ENCODE assay signal across 8 cellular contexts in the genomic region with DNA sequence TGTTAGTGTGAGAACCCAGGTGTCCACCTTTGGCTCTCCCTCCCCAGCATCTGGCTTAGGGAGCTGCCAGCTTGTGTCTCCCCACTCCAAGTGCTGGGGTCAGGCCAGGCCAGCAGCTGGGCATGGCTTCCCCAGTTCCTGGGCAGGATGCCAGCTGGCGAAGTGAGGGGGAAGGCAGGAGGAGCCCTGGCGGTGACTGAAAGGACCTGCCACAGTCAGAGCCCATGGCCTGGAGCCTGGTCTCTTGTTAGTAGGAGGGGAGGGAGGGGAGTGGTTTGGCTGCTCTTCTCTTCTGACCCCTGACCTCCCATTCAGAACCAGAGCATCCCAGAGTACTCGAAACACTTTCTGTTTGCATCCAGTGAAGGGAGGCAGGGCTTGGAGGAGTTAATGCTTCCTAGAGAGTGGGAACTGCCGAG. TPM values are rescaled to one million over a fixed set of nuclear protein-coding genes. Genes with fewer than 3 reads are reported as not detected.
DNase-seq lines count a peak whose midpoint lies in the region; ATAC-seq and TF ChIP-seq lines count a peak whose summit lies in the region.

No MANE protein-coding gene starts in this region.

- H3K36me3 Mint-ChIP-seq in neural crest cell (ENCODE audit: low read depth), result peaks cover 10% of the 10 kb centered on the region

- no peak overlapping the region for H3K4me3 Mint-ChIP-seq in neural crest cell

- no peak overlapping the region for H3K27ac Mint-ChIP-seq in neural crest cell (ENCODE audit: unreplicated experiment)

- H3K4me1 Mint-ChIP-seq in neural crest cell, result no peaks in the 10 kb centered on the region

- TF ChIP-seq CTCF in fibroblast of villous mesenchyme (IDR thresholded peaks at IDR 0.05; ENCODE audit: insufficient read depth, low read depth, low read length) (peak; percentile 54), neural crest cell (conservative IDR thresholded peaks at IDR 0.05) (peak; percentile 53)

- no peaks in the 10 kb centered on the region for H3K9me3 Mint-ChIP-seq in neural crest cell

- DNase-seq in A172 (ENCODE audit: low spot score) (peak; percentile 94), H4 (ENCODE audit: low spot score) (peak; percentile 90), NCI-H526 treated with DMSO at 0.1 percent for 48 hours (lab: John Stamatoyannopoulos, UW) (peak; percentile 13), fibroblast of villous mesenchyme (ENCODE audit: low read depth) (peak; percentile 96), neural crest cell (ENCODE audit: low read depth, low spot score) (peak; percentile 43)
- peak; percentile 10 for DNase-seq in activated gamma-delta T cell treated with anti-CD3 and anti-CD28 coated beads, Interleukin-2, amount 50 U/mL, for 16 hours (ENCODE audit: low read depth)

- no peaks in the 10 kb centered on the region for H3K27me3 Mint-ChIP-seq in neural crest cell (ENCODE audit: low read depth)

- peak overlapping the region; percentile 22 for H3K4me3 ChIP-seq in fibroblast of villous mesenchyme (ENCODE audit: low read depth, low read length)

- ATAC-seq in GM18868 (IDR thresholded peaks at IDR 0.05; ENCODE audit: unreplicated experiment), result no peak
- ATAC-seq in GM21717 (IDR thresholded peaks at IDR 0.05; ENCODE audit: unreplicated experiment), result no peak

RNA-seq across cellular contexts. Expression of gene CHD3, which starts 0.6 kb away (rescaled TPM):
- 89.2 and 104 TPM in 2 replicates for total RNA-seq in A172 (2014; rRNA removed; shearing (Covaris generic))
- total RNA-seq in H4 (2014; rRNA removed; shearing (Covaris generic)), result 26.5 and 35.0 TPM in 2 replicates
- total RNA-seq in fibroblast of villous mesenchyme (103 and 111 TPM in 2 replicates), neural crest cell (53.3 and 59.7 TPM in 2 replicates)

RNA-seq across cellular contexts. Expression of gene RNF227, which starts 26.9 kb away (rescaled TPM):
- total RNA-seq in A172 (2014; rRNA removed; shearing (Covaris generic)), result 1.5 and 1.8 TPM in 2 replicates
- total RNA-seq in H4 (2014; rRNA removed; shearing (Covaris generic)), result 1.1 and 3.6 TPM in 2 replicates
- total RNA-seq in fibroblast of villous mesenchyme, result 2.2 and 4.2 TPM in 2 replicates
- 3.6 and 4.0 TPM in 2 replicates for total RNA-seq in neural crest cell

RNA-seq across cellular contexts. Expression of gene CYB5D1, which starts 31.4 kb away (rescaled TPM):
- total RNA-seq in A172 (2014; rRNA removed; shearing (Covaris generic)), result 15.7 and 18.4 TPM in 2 replicates
- total RNA-seq in H4 (2014; rRNA removed; shearing (Covaris generic)), result 4.0 and 7.5 TPM in 2 replicates
- total RNA-seq in fibroblast of villous mesenchyme, result 6.4 and 11.2 TPM in 2 replicates
- 12.7 and 13.3 TPM in 2 replicates for total RNA-seq in neural crest cell

RNA-seq across cellular contexts. Expression of gene NAA38, which starts 31.8 kb away (rescaled TPM):
- 200 and 243 TPM in 2 replicates for total RNA-seq in A172 (2014; rRNA removed; shearing (Covaris generic))
- total RNA-seq in H4 (2014; rRNA removed; shearing (Covaris generic)), result 70.3 and 104 TPM in 2 replicates
- 55.3 and 73.1 TPM in 2 replicates for total RNA-seq in fibroblast of villous mesenchyme
- 83.4 and 87.2 TPM in 2 replicates for total RNA-seq in neural crest cell

RNA-seq across cellular contexts. Expression of gene TMEM88, which starts 34.3 kb away (rescaled TPM):
- total RNA-seq in A172 (2014; rRNA removed; shearing (Covaris generic)), result not detected in 2 replicates
- total RNA-seq in H4 (2014; rRNA removed; shearing (Covaris generic)), result not detected in 2 replicates
- total RNA-seq in fibroblast of villous mesenchyme, result 0.43 and 1.3 TPM in 2 replicates
- 6.7 and 8.4 TPM in 2 replicates for total RNA-seq in neural crest cell

Comparison
In these comparisons a context has a peak if more than half of its experiments do, and no peak if none do; other contexts are left out.
1. DNase-seq: peak in every context shown above with its lines; median percentile 96 in fibroblast of villous mesenchyme; 94 in A172; 90 in H4; 43 in neural crest cell; 13 in NCI-H526 treated with DMSO at 0.1 percent for 48 hours; 10 in activated gamma-delta T cell treated with anti-CD3 and anti-CD28 coated beads, Interleukin-2, amount 50 U/mL, for 16 hours.